20 cellular contexts compared by ENCODE assay signal in genomic region chr6:168862346-168862980, GRCh38.
DNase-seq lines count a peak whose midpoint lies in the region; ATAC-seq lines count a peak whose summit lies in the region.
"Had no signal": no experiment of that assay in that cellular context is flagged by ENCODE, and none has a peak within 500 bp of the region (broad histone marks: within the 10 kb centered on the region; RNA-seq: fewer than 3 reads in every experiment).

No MANE protein-coding gene starts in this region.

- no peak overlapping the region for H3K4me3 Mint-ChIP-seq in activated CD8-positive, alpha-beta T cell treated with anti-CD3 and anti-CD28 coated beads, Interleukin-2, amount 10 ng/mL, durations not matched to agents 7 days and 5 days
- H3K4me3 Mint-ChIP-seq: B cell; CD4-positive, CD25-positive, alpha-beta regulatory T cell; CD8-positive, alpha-beta T cell; GM23338; H9 had no signal

- peak overlapping the region; percentile 55 for H3K27ac ChIP-seq in cingulate gyrus (ENCODE audit: low read depth, low read length)
- H3K27ac ChIP-seq: 22Rv1, BLaER1, C4-2B had no signal

- CTCF ChIA-PET in activated CD8-positive, alpha-beta T cell treated with anti-CD3 and anti-CD28 coated beads, Interleukin-2, amount 10 ng/mL, durations not matched to agents 7 days and 5 days (lab: Charles Lee): no interaction called here

- no peaks in the 10 kb centered on the region for H3K27me3 Mint-ChIP-seq in activated CD8-positive, alpha-beta T cell treated with anti-CD3 and anti-CD28 coated beads, Interleukin-2, amount 10 ng/mL, durations not matched to agents 7 days and 5 days (ENCODE audit: low read depth)
- H3K27me3 Mint-ChIP-seq: B cell; CD4-positive, CD25-positive, alpha-beta regulatory T cell had no signal

- no peaks in the 10 kb centered on the region for H3K36me3 Mint-ChIP-seq in activated CD8-positive, alpha-beta T cell treated with anti-CD3 and anti-CD28 coated beads, Interleukin-2, amount 10 ng/mL, durations not matched to agents 7 days and 5 days (ENCODE audit: low read depth)
- H3K36me3 Mint-ChIP-seq: CD4-positive, CD25-positive, alpha-beta regulatory T cell; CD8-positive, alpha-beta T cell had no signal

- H3K27ac Mint-ChIP-seq in activated CD8-positive, alpha-beta T cell treated with anti-CD3 and anti-CD28 coated beads, Interleukin-2, amount 10 ng/mL, durations not matched to agents 7 days and 5 days: no peak overlapping the region
- H3K27ac Mint-ChIP-seq: B cell; CD4-positive, CD25-positive, alpha-beta regulatory T cell; CD8-positive, alpha-beta T cell; GM23338; H9 had no signal

- ATAC-seq in activated CD8-positive, alpha-beta T cell treated with anti-CD3 and anti-CD28 coated beads, Interleukin-2, amount 10 ng/mL, durations not matched to agents 7 days and 5 days: no peak
- ATAC-seq: CD8-positive, alpha-beta T cell; GM12878; GM23338; HCT116 had no signal

- no peaks in the 10 kb centered on the region for H3K9me3 Mint-ChIP-seq in activated CD8-positive, alpha-beta T cell treated with anti-CD3 and anti-CD28 coated beads, Interleukin-2, amount 10 ng/mL, durations not matched to agents 7 days and 5 days (ENCODE audit: insufficient read depth)
- H3K9me3 Mint-ChIP-seq: CD4-positive, CD25-positive, alpha-beta regulatory T cell; CD8-positive, alpha-beta T cell; GM23338; H9 had no signal

- H3K4me1 Mint-ChIP-seq in activated CD8-positive, alpha-beta T cell treated with anti-CD3 and anti-CD28 coated beads, Interleukin-2, amount 10 ng/mL, durations not matched to agents 7 days and 5 days (ENCODE audit: low read depth): no peaks in the 10 kb centered on the region
- H3K4me1 Mint-ChIP-seq: B cell; CD4-positive, CD25-positive, alpha-beta regulatory T cell; GM23338 had no signal

- DNase-seq in globus pallidus (ENCODE audit: low spot score) (peak; percentile 59), pons (ENCODE audit: low spot score) (peak; percentile 64), NCI-H2171 treated with DMSO at 0.1 percent for 48 hours (lab: John Stamatoyannopoulos, UW) (no peak), occipital lobe (lab: John Stamatoyannopoulos, UW) (no peak)
- no peak for DNase-seq in activated CD8-positive, alpha-beta T cell treated with anti-CD3 and anti-CD28 coated beads, Interleukin-2, amount 10 ng/mL, durations not matched to agents 7 days and 5 days
- DNase-seq: Caco-2; CD4-positive, CD25-positive, alpha-beta regulatory T cell; CD8-positive, alpha-beta T cell; DMS79; EL; GDM1; H9 had no signal

- POLR2A ChIA-PET in activated CD8-positive, alpha-beta T cell treated with anti-CD3 and anti-CD28 coated beads, Interleukin-2, amount 10 ng/mL, durations not matched to agents 7 days and 5 days (lab: Charles Lee): no interaction called here

Comparison
In these comparisons a context has a peak if more than half of its experiments do, and no peak if none do; other contexts are left out.
1. DNase-seq: peak in globus pallidus (single experiment) and pons (single experiment); none in activated CD8-positive, alpha-beta T cell treated with anti-CD3 and anti-CD28 coated beads, Interleukin-2, amount 10 ng/mL, durations not matched to agents 7 days and 5 days (single experiment), NCI-H2171 treated with DMSO at 0.1 percent for 48 hours (single experiment) and occipital lobe (single experiment).